17 cellular contexts compared by ENCODE assay signal in the genomic region with DNA sequence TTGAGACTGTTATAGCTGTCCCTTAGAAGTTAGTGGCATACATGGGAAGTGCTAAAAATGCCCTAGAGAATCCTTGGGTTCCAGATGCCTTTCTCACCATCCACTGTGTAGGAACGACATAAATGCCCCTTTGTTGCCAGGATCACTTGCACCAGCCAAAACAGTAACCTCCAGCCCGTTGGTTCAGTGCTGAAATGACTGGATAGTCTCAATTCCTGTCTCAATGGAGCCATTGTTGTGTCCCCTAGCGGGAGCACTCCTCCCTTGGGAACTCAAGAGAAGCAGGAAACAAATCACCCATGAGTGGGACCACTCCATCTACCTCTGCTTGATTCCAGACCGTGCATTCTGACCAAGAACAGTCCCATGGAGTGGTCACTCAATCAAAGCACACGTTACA.
"Had no signal": no experiment of that assay in that cellular context is flagged by ENCODE, and none has a peak within 500 bp of the region (broad histone marks: within the 10 kb centered on the region; RNA-seq: fewer than 3 reads in every experiment).

No MANE protein-coding gene starts in this region.

- H3K27me3 ChIP-seq: ascending aorta, gastrocnemius medialis, upper lobe of right lung had no signal

- ATAC-seq: activated T-cell treated with anti-CD3 and anti-CD28 coated beads, Interleukin-2, amount 50 U/mL, for 72 hours; gastrocnemius medialis; lower lobe of right lung; mucosa of descending colon; naive thymus-derived CD8-positive, alpha-beta T cell; psoas muscle; upper lobe of right lung had no signal

- H3K9me3 ChIP-seq: ascending aorta, gastrocnemius medialis, lower lobe of right lung, mucosa of descending colon, psoas muscle, upper lobe of right lung had no signal

- DNase-seq: activated CD4-positive, alpha-beta memory T cell treated with anti-CD3 and anti-CD28 coated beads for 36 hours; activated CD8-positive, alpha-beta memory T cell treated with anti-CD3 and anti-CD28 coated beads, Interleukin-2, amount 50 U/mL, for 4 hours; activated gamma-delta T cell treated with Interleukin-2 at 50 U/mL for 16 hours; activated naive CD8-positive, alpha-beta T cell treated with anti-CD3 and anti-CD28 coated beads for 36 hours; activated T-cell treated with anti-CD3 and anti-CD28 coated beads, Interleukin-2, amount 50 U/mL, for 72 hours; effector CD4-positive, alpha-beta T cell; gastrocnemius medialis; lower lobe of right lung; mucosa of descending colon; naive thymus-derived CD8-positive, alpha-beta T cell; psoas muscle; stimulated activated CD4-positive, alpha-beta T cell treated with anti-CD3 and anti-CD28 coated beads, Interleukin-12 subunit alpha, Interleukin-12 subunit beta, amount 100 ng/mL, for 4 hours; stimulated activated CD4-positive, alpha-beta T cell treated with anti-CD3 and anti-CD28 coated beads, Interleukin-2, amount 100 ng/mL, for 48 hours; stimulated activated naive CD4-positive, alpha-beta T cell treated with Interleukin-2 at 50 U/mL for 16 hours; T1000; upper lobe of right lung had no signal

- H3K4me1 ChIP-seq: ascending aorta, gastrocnemius medialis, lower lobe of right lung, psoas muscle, upper lobe of right lung had no signal

- H3K27ac ChIP-seq: ascending aorta, gastrocnemius medialis, lower lobe of right lung, psoas muscle, upper lobe of right lung had no signal

- H3K4me3 ChIP-seq: ascending aorta, gastrocnemius medialis, lower lobe of right lung, mucosa of descending colon, psoas muscle, upper lobe of right lung had no signal
